1 cellular context compared by ENCODE assay signal in genomic region chr17:60819447-60820130, GRCh38.
TF ChIP-seq lines count a peak whose summit lies in the region.

No MANE protein-coding gene starts in this region.

TF ChIP-seq in HepG2, 621 proteins besides CTCF, POLR2A, EP300 and RAD21 (continued from another document):
- no peak for TF ChIP-seq ZNF639 (CRISPR knock-in tag; conservative IDR thresholded peaks at IDR 0.05)
